In genomic region chr4:8269535-8270417, GRCh38 we compare ENCODE assay signal across 10 cellular contexts.
DNase-seq lines count a peak whose midpoint lies in the region; ATAC-seq and TF ChIP-seq lines count a peak whose summit lies in the region.
"Had no signal": no experiment of that assay in that cellular context is flagged by ENCODE, and none has a peak within 500 bp of the region (broad histone marks: within the 10 kb centered on the region; RNA-seq: fewer than 3 reads in every experiment).

TSS of gene HTRA3 (plus strand) at chr4:8269754. CDS start at chr4:8269969, 215 bp downstream.

- H3K4me3 ChIP-seq in epithelial cell of esophagus (ENCODE audit: low read length) (no peak within 1 kb of the TSS), mucosa of rectum (ENCODE audit: low read length in 2 of 2) (peak within 1 kb of the TSS; percentile 23 to 44), WERI-Rb-1 (ENCODE audit: low read depth, low read length) (no peak within 1 kb of the TSS)

- TF ChIP-seq EP300 in Ishikawa (IDR thresholded peaks at IDR 0.05; ENCODE audit: borderline replicate concordance) = no peak

- DNase-seq in 8988T (peak; percentile 88), epithelial cell of esophagus (ENCODE audit: low read depth) (peak; percentile 6), WERI-Rb-1 (no peak), HPDE6-E6E7 (ENCODE audit: extremely low spot score) (no peak)
- DNase-seq: activated CD4-positive, alpha-beta T cell treated with anti-CD3 and anti-CD28 coated beads for 36 hours; DND-41 had no signal

- ATAC-seq in GM21526 (IDR thresholded peaks at IDR 0.05; ENCODE audit: low FRiP score, unreplicated experiment) = no peak
- no peak for ATAC-seq in HG03469 (IDR thresholded peaks at IDR 0.05; ENCODE audit: unreplicated experiment)
- ATAC-seq: activated CD4-positive, alpha-beta T cell treated with anti-CD3 and anti-CD28 coated beads for 36 hours had no signal

- H3K27me3 ChIP-seq in mucosa of rectum (ENCODE audit: control insufficient read depth in 2 of 2, insufficient read depth in 2 of 2, low read length in 2 of 2) (peaks cover 0 to 4% of the 10 kb centered on the region in 2 donors), WERI-Rb-1 (ENCODE audit: insufficient read depth, low read depth, severe bottlenecking) (no peaks in the 10 kb centered on the region)

- H3K9me3 ChIP-seq in mucosa of rectum (ENCODE audit: control insufficient read depth in 2 of 2, low read length in 2 of 2) = no peaks in the 10 kb centered on the region
- no peaks in the 10 kb centered on the region for H3K9me3 ChIP-seq in WERI-Rb-1 (ENCODE audit: severe bottlenecking)

- H3K36me3 ChIP-seq in mucosa of rectum (ENCODE audit: control insufficient read depth in 2 of 2, insufficient read depth in 2 of 2, low read length in 2 of 2) (no peaks in the 10 kb centered on the region), WERI-Rb-1 (no peaks in the 10 kb centered on the region)

- no peak for TF ChIP-seq CTCF in epithelial cell of esophagus (IDR thresholded peaks at IDR 0.05; ENCODE audit: insufficient read depth, low read depth, low read length, missing control alignments)
- TF ChIP-seq CTCF in WERI-Rb-1 (IDR thresholded peaks at IDR 0.05; ENCODE audit: low read depth, low read length) = no peak

- no peak for TF ChIP-seq RAD21 in Ishikawa (IDR thresholded peaks at IDR 0.05; ENCODE audit: low read depth)

- peaks cover 0 to 12% of the 10 kb centered on the region in 2 donors for H3K4me1 ChIP-seq in mucosa of rectum (ENCODE audit: control insufficient read depth in 2 of 2, insufficient read depth in 2 of 2, low read length in 2 of 2)

- H3K27ac ChIP-seq in mucosa of rectum (ENCODE audit: low read depth in 2 of 2, low read length in 2 of 2) (peak within 1 kb of the TSS in 1 of 2 donors; percentile 43), WERI-Rb-1 (no peak within 1 kb of the TSS)

- peak within 1 kb of the TSS in 1 of 2 donors; percentile 62 for H3K9ac ChIP-seq in mucosa of rectum (ENCODE audit: low read depth in 1 of 2, low read length in 2 of 2)

TF ChIP-seq in Ishikawa, 13 proteins besides CTCF, POLR2A, EP300 and RAD21:
- TF ChIP-seq CEBPB (IDR thresholded peaks at IDR 0.05) (no peak), TAF1 (IDR thresholded peaks at IDR 0.05; ENCODE audit: low read depth) (0 out of 2 replicates have a peak, but pooled peaks have one; percentile 27), MAX (IDR thresholded peaks at IDR 0.05) (peak; percentile 27; the same call in 1 of the 2 replicates), EGR1 (IDR thresholded peaks at IDR 0.05) (no peak)
TF ChIP-seq in Ishikawa: peak in this region for 2.

Comparison
In these comparisons a context has a peak if more than half of its experiments do, and no peak if none do; other contexts are left out.
1. DNase-seq: peak in 8988T (single experiment) and epithelial cell of esophagus (single experiment); none in WERI-Rb-1 (single experiment) and HPDE6-E6E7 (single experiment).
2. H3K4me3 ChIP-seq: peak in mucosa of rectum (2 of 2); none in epithelial cell of esophagus (single experiment) and WERI-Rb-1 (single experiment).